ENCODE assay signal across 8 cellular contexts in genomic region chr17:41917192-41917591, GRCh38. TPM values are rescaled to one million over a fixed set of nuclear protein-coding genes. Genes with fewer than 3 reads are reported as not detected.
DNase-seq lines count a peak whose midpoint lies in the region; ATAC-seq, FAIRE-seq and TF ChIP-seq lines count a peak whose summit lies in the region.

No MANE protein-coding gene starts in this region.

- H3K9me3 Mint-ChIP-seq in central memory CD8-positive, alpha-beta T cell = no peaks in the 10 kb centered on the region

- TF ChIP-seq CTCF in C4-2B (conservative IDR thresholded peaks at IDR 0.05) = no peak

- H3K27ac ChIP-seq in C4-2B = peak overlapping the region; percentile 98

- peaks cover 14% of the 10 kb centered on the region for H3K36me3 Mint-ChIP-seq in central memory CD8-positive, alpha-beta T cell (ENCODE audit: insufficient read depth)

- peaks cover 40% of the 10 kb centered on the region for H3K4me1 Mint-ChIP-seq in central memory CD8-positive, alpha-beta T cell

- no peak for ATAC-seq in central memory CD8-positive, alpha-beta T cell (replicated peaks; ENCODE audit: extremely low read depth, poor library complexity, severe bottlenecking)
- no peak for ATAC-seq in HG03025 (IDR thresholded peaks at IDR 0.05; ENCODE audit: low FRiP score, unreplicated experiment)

- peak overlapping the region; percentile 92 for H3K4me3 Mint-ChIP-seq in central memory CD8-positive, alpha-beta T cell

- H3K27me3 Mint-ChIP-seq in central memory CD8-positive, alpha-beta T cell = no peaks in the 10 kb centered on the region

- H3K27ac Mint-ChIP-seq in central memory CD8-positive, alpha-beta T cell (ENCODE audit: low read depth) = peak overlapping the region; percentile 78

- FAIRE-seq in urothelium cell line (lab: Jason Lieb, UNC) = no peak

- DNase-seq in LHCN-M2 (ENCODE audit: low read depth) = peak; percentile 19
- DNase-seq in central memory CD8-positive, alpha-beta T cell (ENCODE audit: low spot score in 2 of 2) = no peak
- DNase-seq in mucosa of gallbladder (ENCODE audit: low spot score) = peak; percentile 19
- DNase-seq in NOMO-1 treated with DMSO at 0.1 percent for 48 hours (lab: John Stamatoyannopoulos, UW; ENCODE audit: unreplicated experiment) = no peak
- no peak for DNase-seq in activated CD8-positive, alpha-beta memory T cell treated with anti-CD3 and anti-CD28 coated beads, Interleukin-2, amount 50 U/mL, for 48 hours
- DNase-seq in urothelium cell line (ENCODE audit: low spot score) = no peak

RNA-seq across cellular contexts. Expression of gene ACLY, which starts 1.6 kb away (rescaled TPM):
- 181 and 184 TPM in 2 replicates for total RNA-seq in LHCN-M2 (2014; rRNA removed)
- polyA plus RNA-seq in LHCN-M2 (2012) = 132 TPM
- 127 TPM for total RNA-seq in mucosa of gallbladder

RNA-seq across cellular contexts. Expression of gene ODAD4, which starts 13.2 kb away (rescaled TPM):
- total RNA-seq in LHCN-M2 (2014; rRNA removed) (0.19 and 0.86 TPM in 2 replicates), mucosa of gallbladder (1.6 TPM)
- polyA plus RNA-seq in LHCN-M2 (2012) = 1.4 TPM

RNA-seq across cellular contexts. Expression of gene CNP, which starts 49.4 kb away (rescaled TPM):
- total RNA-seq in LHCN-M2 (2014; rRNA removed) = 61.6 and 75.1 TPM in 2 replicates
- polyA plus RNA-seq in LHCN-M2 (2012) = 77.0 TPM
- 65.9 TPM for total RNA-seq in mucosa of gallbladder

RNA-seq across cellular contexts. Expression of gene KLHL11, which starts 52.0 kb away (rescaled TPM):
- total RNA-seq in LHCN-M2 (2014; rRNA removed) (21.8 and 22.5 TPM in 2 replicates), mucosa of gallbladder (14.0 TPM)
- polyA plus RNA-seq in LHCN-M2 (2012) = 1.9 TPM

Comparison
In these comparisons a context has a peak if more than half of its experiments do, and no peak if none do; other contexts are left out.
1. DNase-seq: peak in LHCN-M2 (single experiment) and mucosa of gallbladder (single experiment); none in central memory CD8-positive, alpha-beta T cell (0 of 2), NOMO-1 treated with DMSO at 0.1 percent for 48 hours (single experiment), activated CD8-positive, alpha-beta memory T cell treated with anti-CD3 and anti-CD28 coated beads, Interleukin-2, amount 50 U/mL, for 48 hours (single experiment) and urothelium cell line (single experiment).